Comparison of ENCODE assay signal across 16 cellular contexts in the genomic region with DNA sequence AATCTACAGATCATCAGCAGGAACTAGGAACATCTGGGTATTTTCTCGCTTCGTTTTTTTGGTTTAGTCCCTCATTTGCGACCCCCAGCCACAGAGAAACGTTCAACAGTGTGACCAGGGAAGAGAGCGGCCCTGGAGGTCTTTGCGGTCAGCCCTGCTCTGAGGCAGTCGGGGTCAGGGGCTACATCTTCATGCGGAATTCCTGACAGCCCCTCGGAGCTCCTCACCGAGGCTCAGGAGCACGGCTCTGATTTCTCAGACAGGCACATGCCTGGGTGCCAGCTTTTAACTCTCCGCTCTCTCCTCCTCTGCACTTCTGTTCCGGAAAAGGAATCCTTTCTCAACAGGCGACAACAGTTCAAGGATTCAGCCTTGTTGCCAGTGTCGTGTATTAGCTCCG. TPM values are rescaled to one million over a fixed set of nuclear protein-coding genes. Genes with fewer than 3 reads are reported as not detected.
A peak's percentile ranks its signal among the peaks of the same experiment; 100 is the strongest.
DNase-seq lines count a peak whose midpoint lies in the region; ATAC-seq, FAIRE-seq and TF ChIP-seq lines count a peak whose summit lies in the region.
"Had no signal": no experiment of that assay in that cellular context is flagged by ENCODE, and none has a peak within 500 bp of the region (broad histone marks: within the 10 kb centered on the region; RNA-seq: fewer than 3 reads in every experiment).

No MANE protein-coding gene starts in this region.

- TF ChIP-seq RAD21 in A549 (conservative IDR thresholded peaks at IDR 0.05 in 1 of 2, IDR thresholded peaks at IDR 0.05 in 1 of 2), result no peak

- H3K4me1 Mint-ChIP-seq in chondrocyte (ENCODE audit: low read depth) (no peaks in the 10 kb centered on the region), nephron progenitor cell (peaks cover 25% of the 10 kb centered on the region)

- TF ChIP-seq CTCF in A549 (IDR thresholded peaks at IDR 0.05) (no peak), chondrocyte (IDR thresholded peaks at IDR 0.05) (no peak), stomach (IDR thresholded peaks at IDR 0.05) (no peak), nephron progenitor cell (IDR thresholded peaks at IDR 0.05) (no peak), sigmoid colon (IDR thresholded peaks at IDR 0.05) (no peak)

- POLR2A ChIA-PET in A549 (lab: Yijun Ruan, JAX), result no interaction called here

- H3K9me3 Mint-ChIP-seq in chondrocyte (ENCODE audit: low read depth), result no peaks in the 10 kb centered on the region
- H3K9me3 Mint-ChIP-seq in nephron progenitor cell, result peaks cover 21% of the 10 kb centered on the region
- H3K9me3 Mint-ChIP-seq: CD8-positive, alpha-beta T cell; IgD-negative memory B cell had no signal

- DNase-seq in A549 (ENCODE audit: low read depth in 1 of 2, low spot score in 1 of 2), result no peak
- DNase-seq in chondrocyte (ENCODE audit: low spot score), result peak; percentile 55
- DNase-seq in stomach, result no peak
- DNase-seq in nephron progenitor cell, result no peak
- no peak for DNase-seq in sigmoid colon
- DNase-seq: Calu3; CD8-positive, alpha-beta T cell; DMS79 treated with DMSO at 0.1 percent for 48 hours; GF-D8 had no signal

- no peak overlapping the region for H3K9ac ChIP-seq in mucosa of rectum (ENCODE audit: low read depth in 1 of 2, low read length in 2 of 2)

- H3K9me3 ChIP-seq in A549 (no peaks in the 10 kb centered on the region), mucosa of rectum (ENCODE audit: control insufficient read depth in 2 of 2, low read length in 2 of 2) (no peaks in the 10 kb centered on the region), stomach (no peaks in the 10 kb centered on the region), sigmoid colon (no peaks in the 10 kb centered on the region)
- H3K9me3 ChIP-seq: BLaER1 treated with 17β-estradiol and CSF1 and Interleukin-3, amounts not matched to agents 10 nM and 100 nM; HAP-1 had no signal

- H3K27me3 ChIP-seq in mucosa of rectum (ENCODE audit: control insufficient read depth in 2 of 2, insufficient read depth in 2 of 2, low read length in 2 of 2), result no peaks in the 10 kb centered on the region
- H3K27me3 ChIP-seq in stomach, result no peaks in the 10 kb centered on the region
- no peaks in the 10 kb centered on the region for H3K27me3 ChIP-seq in sigmoid colon
- H3K27me3 ChIP-seq: BLaER1 treated with 17β-estradiol and CSF1 and Interleukin-3, amounts not matched to agents 10 nM and 100 nM had no signal

- peaks cover 18% of the 10 kb centered on the region for H3K36me3 Mint-ChIP-seq in chondrocyte (ENCODE audit: low read depth)
- H3K36me3 Mint-ChIP-seq in nephron progenitor cell (ENCODE audit: low read depth), result peaks cover 30% of the 10 kb centered on the region

- H3K36me3 ChIP-seq in mucosa of rectum (ENCODE audit: control insufficient read depth in 2 of 2, insufficient read depth in 2 of 2, low read length in 2 of 2) (peaks cover 31 to 32% of the 10 kb centered on the region in 2 donors), stomach (peaks cover 0 to 58% (median 48%) of the 10 kb centered on the region in 4 donors), sigmoid colon (peaks cover 0 to 49% (median 2%) of the 10 kb centered on the region in 4 donors)
- H3K36me3 ChIP-seq: HAP-1 had no signal

- CTCF ChIA-PET in A549 (lab: Yijun Ruan, JAX), result interaction anchor here (7.2 to 19.3 kb wide), 2 partner anchors 11 to 116 kb away, joined by 72 to 450 read pairs; no protein-coding TSS in a partner anchor

- H3K4me2 ChIP-seq in A549, result no peak overlapping the region

- TF ChIP-seq POLR2A in A549 (IDR thresholded peaks at IDR 0.05; ENCODE audit: low read length) (peak; percentile 6; the same call in 1 of the 2 replicates), stomach (IDR thresholded peaks at IDR 0.05) (no peak), sigmoid colon (IDR thresholded peaks at IDR 0.05) (no peak)

- no peak for ATAC-seq in A549
- no peak for ATAC-seq in GM21360 (IDR thresholded peaks at IDR 0.05; ENCODE audit: unreplicated experiment)
- ATAC-seq: CD8-positive, alpha-beta T cell had no signal

- H3K4me1 ChIP-seq in A549 (peaks cover 12% of the 10 kb centered on the region; the same call in 2 of the 3 replicates), mucosa of rectum (ENCODE audit: control insufficient read depth in 2 of 2, insufficient read depth in 2 of 2, low read length in 2 of 2) (peaks cover 23 to 30% of the 10 kb centered on the region in 2 donors), stomach (peaks cover 22 to 35% (median 26%) of the 10 kb centered on the region in 4 donors), sigmoid colon (no peaks in the 10 kb centered on the region)
- H3K4me1 ChIP-seq: HAP-1 had no signal

- H3K27ac ChIP-seq in A549 (no peak overlapping the region), mucosa of rectum (ENCODE audit: low read depth in 2 of 2, low read length in 2 of 2) (peak overlapping the region; percentile 88 to 90), stomach (peak overlapping the region; percentile 31 to 90 (median 82)), sigmoid colon (no peak overlapping the region)
- H3K27ac ChIP-seq: 22Rv1 had no signal

- H3K4me3 ChIP-seq in A549, result no peak overlapping the region
- H3K4me3 ChIP-seq in mucosa of rectum (ENCODE audit: low read length in 2 of 2), result no peak overlapping the region
- H3K4me3 ChIP-seq in stomach, result no peak overlapping the region
- H3K4me3 ChIP-seq in sigmoid colon, result no peak overlapping the region
- H3K4me3 ChIP-seq: HAP-1 had no signal

- intact Hi-C loops in stomach (cut with DNase I; ENCODE audit: low total_unique reads) (no loop called here), sigmoid colon (cut with DNase I) (no loop called here)

- H3K27me3 Mint-ChIP-seq in chondrocyte (ENCODE audit: low read depth) (no peaks in the 10 kb centered on the region), nephron progenitor cell (ENCODE audit: low read depth, poor library complexity) (peaks cover 19% of the 10 kb centered on the region)
- H3K27me3 Mint-ChIP-seq: IgD-negative memory B cell had no signal

- WGBS in A549 (ENCODE audit: missing lambda C conversion rate), result 92% methylated on average over 16 of the region's 16 CpGs
- WGBS in stomach, 5 donors, result 82 to 89% (median 87%) methylated on average over 16 of the region's 16 CpGs
- 92 to 93% methylated on average over 16 of the region's 16 CpGs for WGBS in sigmoid colon, 2 donors

- TF ChIP-seq EP300 in A549 (IDR thresholded peaks at IDR 0.05) (no peak), stomach (IDR thresholded peaks at IDR 0.05) (no peak), sigmoid colon (IDR thresholded peaks at IDR 0.05) (no peak)

- no peak overlapping the region for H3K4me3 Mint-ChIP-seq in chondrocyte (ENCODE audit: unreplicated experiment)
- no peak overlapping the region for H3K4me3 Mint-ChIP-seq in nephron progenitor cell
- H3K4me3 Mint-ChIP-seq: CD8-positive, alpha-beta T cell; IgD-negative memory B cell had no signal

- H3K27ac Mint-ChIP-seq in chondrocyte (ENCODE audit: unreplicated experiment) (no peak overlapping the region), nephron progenitor cell (no peak overlapping the region)
- H3K27ac Mint-ChIP-seq: CD8-positive, alpha-beta T cell had no signal

- no peak for FAIRE-seq in A549 (lab: Jason Lieb, UNC)
- FAIRE-seq: HepG2 had no signal

TF ChIP-seq in A549, 52 proteins besides CTCF, POLR2A, EP300 and RAD21 (continues in another document):
- no peak for TF ChIP-seq USF2 (IDR thresholded peaks at IDR 0.05)
- TF ChIP-seq, protein P1, sequence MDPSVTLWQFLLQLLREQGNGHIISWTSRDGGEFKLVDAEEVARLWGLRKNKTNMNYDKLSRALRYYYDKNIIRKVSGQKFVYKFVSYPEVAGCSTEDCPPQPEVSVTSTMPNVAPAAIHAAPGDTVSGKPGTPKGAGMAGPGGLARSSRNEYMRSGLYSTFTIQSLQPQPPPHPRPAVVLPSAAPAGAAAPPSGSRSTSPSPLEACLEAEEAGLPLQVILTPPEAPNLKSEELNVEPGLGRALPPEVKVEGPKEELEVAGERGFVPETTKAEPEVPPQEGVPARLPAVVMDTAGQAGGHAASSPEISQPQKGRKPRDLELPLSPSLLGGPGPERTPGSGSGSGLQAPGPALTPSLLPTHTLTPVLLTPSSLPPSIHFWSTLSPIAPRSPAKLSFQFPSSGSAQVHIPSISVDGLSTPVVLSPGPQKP (IDR thresholded peaks at IDR 0.05; ENCODE audit: low read depth, low read length), result no peak
- TF ChIP-seq, protein P2, sequence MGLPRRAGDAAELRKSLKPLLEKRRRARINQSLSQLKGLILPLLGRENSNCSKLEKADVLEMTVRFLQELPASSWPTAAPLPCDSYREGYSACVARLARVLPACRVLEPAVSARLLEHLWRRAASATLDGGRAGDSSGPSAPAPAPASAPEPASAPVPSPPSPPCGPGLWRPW (IDR thresholded peaks at IDR 0.05), result no peak

RNA-seq across cellular contexts. Expression of gene WDR45B, which starts 8.0 kb away (rescaled TPM):
- 124 and 138 TPM in 2 replicates for polyA plus RNA-seq in A549 (2011; rRNA removed)
- 98.5 and 120 TPM in 2 replicates for polyA plus RNA-seq in A549 (2012; cell fraction: cytosol; rRNA removed)
- polyA plus RNA-seq in A549 (2012; cell fraction: nucleus; rRNA removed), result 88.3 and 111 TPM in 2 replicates
- polyA plus RNA-seq in A549 (2017; fragmentation: RNase III; extraction: RNeasy Plus Mini Kit Qiagen cat#74134 plus additional on column Dnase treatment), result 88.2 to 94.0 TPM (median 89.6 TPM) in 3 replicates
- 69.5 and 82.7 TPM in 2 replicates for polyA minus RNA-seq in A549 (2011; rRNA and poly(A)+ RNA removed)
- total RNA-seq in chondrocyte, result 60.4 to 70.0 TPM (median 67.8 TPM) in 3 replicates
- 100 to 1,000 TPM in 2 of 5 donors, 10 to 100 TPM in 3; 75.3 to 108 (median 92.9) TPM for total RNA-seq in stomach
- polyA plus RNA-seq in stomach, result 10 to 100 TPM; 62.8 to 70.7 (median 62.9) TPM
- total RNA-seq in sigmoid colon, result 10 to 100 TPM; 51.7 to 67.0 (median 66.7) TPM
- 10 to 100 TPM; 62.5 to 70.1 (median 67.5) TPM for polyA plus RNA-seq in sigmoid colon

RNA-seq across cellular contexts. Expression of gene RAB40B, which starts 42.2 kb away (rescaled TPM):
- polyA plus RNA-seq in A549 (2011; rRNA removed) (5.6 and 5.8 TPM in 2 replicates), A549 (2017; fragmentation: RNase III; extraction: RNeasy Plus Mini Kit Qiagen cat#74134 plus additional on column Dnase treatment) (6.1 to 9.9 TPM (median 9.4 TPM) in 3 replicates), stomach (10 to 100 TPM; 13.5 to 25.7 (median 17.7) TPM), sigmoid colon (10 to 100 TPM; 14.0 to 26.4 (median 24.0) TPM)
- polyA plus RNA-seq in A549 (2012; cell fraction: cytosol; rRNA removed), result 16.0 and 21.6 TPM in 2 replicates
- polyA plus RNA-seq in A549 (2012; cell fraction: nucleus; rRNA removed), result 20.0 and 20.9 TPM in 2 replicates
- polyA minus RNA-seq in A549 (2011; rRNA and poly(A)+ RNA removed), result 1.7 and 2.5 TPM in 2 replicates
- total RNA-seq in chondrocyte (16.7 to 20.0 TPM (median 20.0 TPM) in 3 replicates), stomach (100 to 1,000 TPM in 2 of 5 donors, 10 to 100 TPM in 2, 1 to 10 TPM in 1; 7.6 to 133 (median 36.4) TPM), sigmoid colon (10 to 100 TPM; 11.7 to 32.7 (median 21.6) TPM)

Comparison
In these comparisons a context has a peak if more than half of its experiments do, and no peak if none do; other contexts are left out.
1. H3K27ac ChIP-seq: peak in mucosa of rectum (2 of 2) and stomach (5 of 5); none in A549 (0 of 2) and sigmoid colon (0 of 4).